ENCODE assay signal across 11 cellular contexts in genomic region chr10:116974442-116975005, GRCh38. TPM values are rescaled to one million over a fixed set of nuclear protein-coding genes. Genes with fewer than 3 reads are reported as not detected.
DNase-seq lines count a peak whose midpoint lies in the region; TF ChIP-seq lines count a peak whose summit lies in the region.
"Had no signal": no experiment of that assay in that cellular context is flagged by ENCODE, and none has a peak within 500 bp of the region (broad histone marks: within the 10 kb centered on the region; RNA-seq: fewer than 3 reads in every experiment).

No MANE protein-coding gene starts in this region.

- H3K4me3 Mint-ChIP-seq in activated T-helper 1 cell treated with anti-CD3 and anti-CD28 coated beads, Interleukin-12 subunit alpha, Interleukin-12 subunit beta, Interleukin-2, Interleukin-4 antibody, amounts not matched to agents 30 ng/mL and 10 ng/mL and 1 ng/mL, durations not matched to agents 14 hours and 24 hours and 36 hours: no peak overlapping the region
- H3K4me3 Mint-ChIP-seq in chondrocyte (ENCODE audit: unreplicated experiment): no peak overlapping the region
- H3K4me3 Mint-ChIP-seq: stimulated activated memory B cell treated with anti-CD40 and anti-IgM and Interleukin-4, amounts not matched to agents 10 μg/mL and 1 μg/mL and 100 μg/mL, for 72 hours had no signal

- H3K27ac Mint-ChIP-seq in activated T-helper 1 cell treated with anti-CD3 and anti-CD28 coated beads, Interleukin-12 subunit alpha, Interleukin-12 subunit beta, Interleukin-2, Interleukin-4 antibody, amounts not matched to agents 30 ng/mL and 10 ng/mL and 1 ng/mL, durations not matched to agents 14 hours and 24 hours and 36 hours: no peak overlapping the region
- H3K27ac Mint-ChIP-seq in chondrocyte (ENCODE audit: unreplicated experiment): no peak overlapping the region
- H3K27ac Mint-ChIP-seq: stimulated activated memory B cell treated with anti-CD40 and anti-IgM and Interleukin-4, amounts not matched to agents 10 μg/mL and 1 μg/mL and 100 μg/mL, for 72 hours had no signal

- no peaks in the 10 kb centered on the region for H3K36me3 Mint-ChIP-seq in activated T-helper 1 cell treated with anti-CD3 and anti-CD28 coated beads, Interleukin-12 subunit alpha, Interleukin-12 subunit beta, Interleukin-2, Interleukin-4 antibody, amounts not matched to agents 30 ng/mL and 10 ng/mL and 1 ng/mL, durations not matched to agents 14 hours and 24 hours and 36 hours (ENCODE audit: low read depth)
- H3K36me3 Mint-ChIP-seq in chondrocyte (ENCODE audit: low read depth): peaks cover 2% of the 10 kb centered on the region
- H3K36me3 Mint-ChIP-seq: stimulated activated memory B cell treated with anti-CD40 and anti-IgM and Interleukin-4, amounts not matched to agents 10 μg/mL and 1 μg/mL and 100 μg/mL, for 72 hours had no signal

- H3K9me3 Mint-ChIP-seq in activated T-helper 1 cell treated with anti-CD3 and anti-CD28 coated beads, Interleukin-12 subunit alpha, Interleukin-12 subunit beta, Interleukin-2, Interleukin-4 antibody, amounts not matched to agents 30 ng/mL and 10 ng/mL and 1 ng/mL, durations not matched to agents 14 hours and 24 hours and 36 hours: no peaks in the 10 kb centered on the region
- no peaks in the 10 kb centered on the region for H3K9me3 Mint-ChIP-seq in chondrocyte (ENCODE audit: low read depth)
- H3K9me3 Mint-ChIP-seq: stimulated activated memory B cell treated with anti-CD40 and anti-IgM and Interleukin-4, amounts not matched to agents 10 μg/mL and 1 μg/mL and 100 μg/mL, for 72 hours had no signal

- H3K27ac ChIP-seq in angular gyrus (ENCODE audit: low read depth, low read length): peak overlapping the region; percentile 89
- H3K27ac ChIP-seq: sigmoid colon had no signal

- intact Hi-C loops in activated T-helper 1 cell treated with anti-CD3 and anti-CD28 coated beads, Interleukin-12 subunit alpha, Interleukin-12 subunit beta, Interleukin-2, Interleukin-4 antibody, amounts not matched to agents 30 ng/mL and 10 ng/mL and 1 ng/mL, durations not matched to agents 14 hours and 24 hours and 36 hours (cut with micrococcal nuclease): no loop called here

- DNase-seq in AG20443 (ENCODE audit: low spot score): peak; percentile 28
- DNase-seq in kidney glomerular epithelial cell (lab: John Stamatoyannopoulos, UW): peak; percentile 15
- DNase-seq in activated T-helper 1 cell treated with anti-CD3 and anti-CD28 coated beads, Interleukin-12 subunit alpha, Interleukin-12 subunit beta, Interleukin-2, Interleukin-4 antibody, amounts not matched to agents 30 ng/mL and 10 ng/mL and 1 ng/mL, durations not matched to agents 14 hours and 24 hours and 36 hours (ENCODE audit: low spot score): no peak
- no peak for DNase-seq in chondrocyte (ENCODE audit: low spot score)
- DNase-seq in UCSD-AML1 (lab: John Stamatoyannopoulos, UW; ENCODE audit: unreplicated experiment): no peak
- no peak for DNase-seq in NCI-H1417 treated with DMSO at 0.1 percent for 48 hours (lab: John Stamatoyannopoulos, UW)
- DNase-seq: activated CD4-positive, alpha-beta T cell treated with anti-CD3 and anti-CD28 coated beads for 4 hours; sigmoid colon had no signal

- no peaks in the 10 kb centered on the region for H3K4me1 Mint-ChIP-seq in activated T-helper 1 cell treated with anti-CD3 and anti-CD28 coated beads, Interleukin-12 subunit alpha, Interleukin-12 subunit beta, Interleukin-2, Interleukin-4 antibody, amounts not matched to agents 30 ng/mL and 10 ng/mL and 1 ng/mL, durations not matched to agents 14 hours and 24 hours and 36 hours (ENCODE audit: low read depth)
- H3K4me1 Mint-ChIP-seq in chondrocyte (ENCODE audit: low read depth): peaks cover 7% of the 10 kb centered on the region
- H3K4me1 Mint-ChIP-seq: stimulated activated memory B cell treated with anti-CD40 and anti-IgM and Interleukin-4, amounts not matched to agents 10 μg/mL and 1 μg/mL and 100 μg/mL, for 72 hours had no signal

- H3K27me3 Mint-ChIP-seq in activated T-helper 1 cell treated with anti-CD3 and anti-CD28 coated beads, Interleukin-12 subunit alpha, Interleukin-12 subunit beta, Interleukin-2, Interleukin-4 antibody, amounts not matched to agents 30 ng/mL and 10 ng/mL and 1 ng/mL, durations not matched to agents 14 hours and 24 hours and 36 hours (ENCODE audit: insufficient read depth): peaks cover 2% of the 10 kb centered on the region
- no peaks in the 10 kb centered on the region for H3K27me3 Mint-ChIP-seq in chondrocyte (ENCODE audit: low read depth)
- H3K27me3 Mint-ChIP-seq: stimulated activated memory B cell treated with anti-CD40 and anti-IgM and Interleukin-4, amounts not matched to agents 10 μg/mL and 1 μg/mL and 100 μg/mL, for 72 hours had no signal

- TF ChIP-seq RAD21 in Ishikawa (IDR thresholded peaks at IDR 0.05; ENCODE audit: low read depth): no peak

- no peak for TF ChIP-seq CTCF in chondrocyte (IDR thresholded peaks at IDR 0.05)

- 0 out of 2 replicates have a peak, but pooled peaks have one; percentile 29 for TF ChIP-seq EP300 in Ishikawa (IDR thresholded peaks at IDR 0.05; ENCODE audit: borderline replicate concordance)

TF ChIP-seq in Ishikawa, 13 proteins besides CTCF, POLR2A, EP300 and RAD21:
- TF ChIP-seq USF1 (IDR thresholded peaks at IDR 0.05): no peak
- TF ChIP-seq TEAD4 (IDR thresholded peaks at IDR 0.05): no peak
- TF ChIP-seq NFIC (IDR thresholded peaks at IDR 0.05): peak; percentile 68
- no peak for TF ChIP-seq YY1 (IDR thresholded peaks at IDR 0.05; ENCODE audit: low read depth)
- no peak for TF ChIP-seq EGR1 (IDR thresholded peaks at IDR 0.05)
- TF ChIP-seq ZBTB7A (IDR thresholded peaks at IDR 0.05; ENCODE audit: low read depth): no peak
- no peak for TF ChIP-seq CREB1 (IDR thresholded peaks at IDR 0.05; ENCODE audit: low read depth)
- no peak for TF ChIP-seq MAX (IDR thresholded peaks at IDR 0.05)
- TF ChIP-seq, protein P1, sequence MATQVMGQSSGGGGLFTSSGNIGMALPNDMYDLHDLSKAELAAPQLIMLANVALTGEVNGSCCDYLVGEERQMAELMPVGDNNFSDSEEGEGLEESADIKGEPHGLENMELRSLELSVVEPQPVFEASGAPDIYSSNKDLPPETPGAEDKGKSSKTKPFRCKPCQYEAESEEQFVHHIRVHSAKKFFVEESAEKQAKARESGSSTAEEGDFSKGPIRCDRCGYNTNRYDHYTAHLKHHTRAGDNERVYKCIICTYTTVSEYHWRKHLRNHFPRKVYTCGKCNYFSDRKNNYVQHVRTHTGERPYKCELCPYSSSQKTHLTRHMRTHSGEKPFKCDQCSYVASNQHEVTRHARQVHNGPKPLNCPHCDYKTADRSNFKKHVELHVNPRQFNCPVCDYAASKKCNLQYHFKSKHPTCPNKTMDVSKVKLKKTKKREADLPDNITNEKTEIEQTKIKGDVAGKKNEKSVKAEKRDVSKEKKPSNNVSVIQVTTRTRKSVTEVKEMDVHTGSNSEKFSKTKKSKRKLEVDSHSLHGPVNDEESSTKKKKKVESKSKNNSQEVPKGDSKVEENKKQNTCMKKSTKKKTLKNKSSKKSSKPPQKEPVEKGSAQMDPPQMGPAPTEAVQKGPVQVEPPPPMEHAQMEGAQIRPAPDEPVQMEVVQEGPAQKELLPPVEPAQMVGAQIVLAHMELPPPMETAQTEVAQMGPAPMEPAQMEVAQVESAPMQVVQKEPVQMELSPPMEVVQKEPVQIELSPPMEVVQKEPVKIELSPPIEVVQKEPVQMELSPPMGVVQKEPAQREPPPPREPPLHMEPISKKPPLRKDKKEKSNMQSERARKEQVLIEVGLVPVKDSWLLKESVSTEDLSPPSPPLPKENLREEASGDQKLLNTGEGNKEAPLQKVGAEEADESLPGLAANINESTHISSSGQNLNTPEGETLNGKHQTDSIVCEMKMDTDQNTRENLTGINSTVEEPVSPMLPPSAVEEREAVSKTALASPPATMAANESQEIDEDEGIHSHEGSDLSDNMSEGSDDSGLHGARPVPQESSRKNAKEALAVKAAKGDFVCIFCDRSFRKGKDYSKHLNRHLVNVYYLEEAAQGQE (IDR thresholded peaks at IDR 0.05; ENCODE audit: low read depth): no peak
- no peak for TF ChIP-seq TAF1 (IDR thresholded peaks at IDR 0.05; ENCODE audit: low read depth)
- no peak for TF ChIP-seq FOXM1 (IDR thresholded peaks at IDR 0.05; ENCODE audit: borderline replicate concordance, low read depth)
- TF ChIP-seq TCF12 (IDR thresholded peaks at IDR 0.05; ENCODE audit: low read depth): 0 out of 2 replicates have a peak, but pooled peaks have one; percentile 39
- TF ChIP-seq CEBPB (IDR thresholded peaks at IDR 0.05): peak; percentile 59
TF ChIP-seq in Ishikawa: peak in this region for 3.

RNA-seq across cellular contexts. Expression of gene SHTN1, which starts 30.5 kb away (rescaled TPM):
- total RNA-seq in activated T-helper 1 cell treated with anti-CD3 and anti-CD28 coated beads, Interleukin-12 subunit alpha, Interleukin-12 subunit beta, Interleukin-2, Interleukin-4 antibody, amounts not matched to agents 30 ng/mL and 10 ng/mL and 1 ng/mL, durations not matched to agents 14 hours and 24 hours and 36 hours: not detected in 2 replicates
- 20.2 to 24.7 TPM (median 20.6 TPM) in 3 replicates for total RNA-seq in chondrocyte

Comparison
In these comparisons a context has a peak if more than half of its experiments do, and no peak if none do; other contexts are left out.
1. DNase-seq: peak in AG20443 (single experiment) and kidney glomerular epithelial cell (single experiment); none in activated T-helper 1 cell treated with anti-CD3 and anti-CD28 coated beads, Interleukin-12 subunit alpha, Interleukin-12 subunit beta, Interleukin-2, Interleukin-4 antibody, amounts not matched to agents 30 ng/mL and 10 ng/mL and 1 ng/mL, durations not matched to agents 14 hours and 24 hours and 36 hours (single experiment), chondrocyte (single experiment), UCSD-AML1 (single experiment) and NCI-H1417 treated with DMSO at 0.1 percent for 48 hours (single experiment).
2. RNA of gene SHTN1, which starts 30.5 kb away (total RNA-seq): 20.2 to 24.7 TPM in chondrocyte; not detected in activated T-helper 1 cell treated with anti-CD3 and anti-CD28 coated beads, Interleukin-12 subunit alpha, Interleukin-12 subunit beta, Interleukin-2, Interleukin-4 antibody, amounts not matched to agents 30 ng/mL and 10 ng/mL and 1 ng/mL, durations not matched to agents 14 hours and 24 hours and 36 hours; every median in the first group is over 10 times any median in the second.